In the genomic region with DNA sequence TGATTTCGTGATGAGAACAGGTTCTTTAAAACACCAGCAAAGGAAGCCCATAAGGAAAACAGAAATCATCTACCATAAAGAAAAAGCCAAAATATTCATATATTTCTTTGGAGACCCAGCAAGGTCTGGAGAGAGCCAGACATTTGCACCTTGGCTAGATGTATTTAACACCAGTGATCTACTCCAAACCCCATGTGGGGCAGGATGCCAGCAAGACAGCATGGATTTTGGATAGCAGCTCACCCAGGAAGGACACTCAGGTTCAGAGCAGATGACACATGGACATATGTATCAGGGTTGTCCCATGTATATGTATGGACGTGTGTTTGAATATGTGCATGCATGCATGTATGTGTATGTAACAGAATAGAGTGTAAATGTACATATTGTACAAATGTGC, we compare ENCODE assay signal across 22 cellular contexts.
DNase-seq lines count a peak whose midpoint lies in the region; ATAC-seq and TF ChIP-seq lines count a peak whose summit lies in the region.
"Had no signal": no experiment of that assay in that cellular context is flagged by ENCODE, and none has a peak within 500 bp of the region (broad histone marks: within the 10 kb centered on the region; RNA-seq: fewer than 3 reads in every experiment).

No MANE protein-coding gene starts in this region.

- DNase-seq in NCI-H526 (lab: John Stamatoyannopoulos, UW) = peak; percentile 81 to 86
- DNase-seq in NCI-H526 treated with DMSO at 0.1 percent for 48 hours (lab: John Stamatoyannopoulos, UW) = no peak
- DNase-seq in cerebellum (ENCODE audit: low spot score) = peak; percentile 77
- DNase-seq in foreskin keratinocyte = no peak
- no peak for DNase-seq in GM23338 (ENCODE audit: low spot score)
- DNase-seq in NAMALWA (ENCODE audit: low spot score) = no peak
- no peak for DNase-seq in upper lobe of left lung
- DNase-seq: 8988T; ACHN; AML-193; BE2C; CD4-positive, alpha-beta T cell; CD8-positive, alpha-beta memory T cell; DMS79; EL; GF-D8; H7; HCEC 1CT had no signal

- H3K4me3 ChIP-seq in GM23338 (no peak overlapping the region), upper lobe of left lung (no peak overlapping the region)
- H3K4me3 ChIP-seq: A549; BLaER1 treated with 17β-estradiol and CSF1 and Interleukin-3, amounts not matched to agents 10 nM and 100 nM had no signal

- H3F3A ChIP-seq in GM23338 (replicated peaks; ENCODE audit: low read depth) = no peaks in the 10 kb centered on the region

- H3K36me3 ChIP-seq in GM23338 (ENCODE audit: insufficient read depth) = no peaks in the 10 kb centered on the region
- H3K36me3 ChIP-seq in upper lobe of left lung = no peaks in the 10 kb centered on the region
- H3K36me3 ChIP-seq: BE2C; BLaER1 treated with 17β-estradiol and CSF1 and Interleukin-3, amounts not matched to agents 10 nM and 100 nM had no signal

- 0 out of 2 replicates have a peak, but pooled peaks cover 5% of the 10 kb centered on the region for H3K9me2 ChIP-seq in GM23338 (ENCODE audit: insufficient read depth)

- H3K4me3 Mint-ChIP-seq in brain (no peak overlapping the region), GM23338 (no peak overlapping the region)
- H3K4me3 Mint-ChIP-seq: CD14-positive monocyte; CD4-positive, alpha-beta T cell; CD8-positive, alpha-beta memory T cell had no signal

- TF ChIP-seq EP300 in upper lobe of left lung (IDR thresholded peaks at IDR 0.05) = no peak

- H3K27me3 ChIP-seq in foreskin keratinocyte (no peaks in the 10 kb centered on the region), GM23338 (ENCODE audit: insufficient read depth) (no peaks in the 10 kb centered on the region), upper lobe of left lung (no peaks in the 10 kb centered on the region)
- H3K27me3 ChIP-seq: BE2C; BLaER1 treated with 17β-estradiol and CSF1 and Interleukin-3, amounts not matched to agents 10 nM and 100 nM had no signal

- no peaks in the 10 kb centered on the region for H3K9me3 ChIP-seq in upper lobe of left lung
- H3K9me3 ChIP-seq: A549; BE2C; BLaER1 treated with 17β-estradiol and CSF1 and Interleukin-3, amounts not matched to agents 10 nM and 100 nM had no signal

- peaks cover 24% of the 10 kb centered on the region for H3K4me1 ChIP-seq in foreskin keratinocyte
- no peaks in the 10 kb centered on the region for H3K4me1 ChIP-seq in GM23338 (ENCODE audit: insufficient read depth)
- H3K4me1 ChIP-seq in upper lobe of left lung = no peaks in the 10 kb centered on the region
- H3K4me1 ChIP-seq: A549, BE2C had no signal

- peak overlapping the region; percentile 98 for H3K27ac ChIP-seq in foreskin keratinocyte
- H3K27ac ChIP-seq in GM23338 (ENCODE audit: low read depth) = no peak overlapping the region
- H3K27ac ChIP-seq in upper lobe of left lung = no peak overlapping the region
- H3K27ac ChIP-seq: A549; BLaER1 treated with 17β-estradiol and CSF1 and Interleukin-3, amounts not matched to agents 10 nM and 100 nM had no signal

- WGBS in upper lobe of left lung, 2 donors = 71% methylated on average over 2 of the region's 2 CpGs

- peaks cover 0 to 4% (median 0%) of the 10 kb centered on the region in 5 experiments for H3K9me3 Mint-ChIP-seq in brain
- no peaks in the 10 kb centered on the region; the same call in 2 of the 3 replicates for H3K9me3 Mint-ChIP-seq in GM23338
- H3K9me3 Mint-ChIP-seq: CD4-positive, alpha-beta T cell; CD8-positive, alpha-beta memory T cell had no signal

- H4K20me1 ChIP-seq in GM23338 (replicated peaks; ENCODE audit: insufficient read depth) = no peaks in the 10 kb centered on the region
- H4K20me1 ChIP-seq: BLaER1 treated with 17β-estradiol and CSF1 and Interleukin-3, amounts not matched to agents 10 nM and 100 nM had no signal

- ATAC-seq in foreskin keratinocyte (no peak), GM23338 (no peak), upper lobe of left lung (ENCODE audit: low FRiP score in 2 of 2) (no peak)
- ATAC-seq: A549 had no signal

- TF ChIP-seq POLR2A in upper lobe of left lung (IDR thresholded peaks at IDR 0.05) = no peak

- H3K27me3 Mint-ChIP-seq in brain (peaks cover 5% of the 10 kb centered on the region), GM23338 (ENCODE audit: insufficient read depth, low read depth, poor library complexity) (peaks cover 2% of the 10 kb centered on the region)

- peak overlapping the region in 3 of 5 experiments; percentile 15 to 93 (median 29) for H3K27ac Mint-ChIP-seq in brain
- H3K27ac Mint-ChIP-seq in GM23338 = no peak overlapping the region
- H3K27ac Mint-ChIP-seq: CD14-positive monocyte; CD4-positive, alpha-beta T cell; CD8-positive, alpha-beta memory T cell had no signal

- H3K4me2 ChIP-seq in GM23338 = no peak overlapping the region
- H3K4me2 ChIP-seq: A549; BLaER1 treated with 17β-estradiol and CSF1 and Interleukin-3, amounts not matched to agents 10 nM and 100 nM had no signal

- no peak overlapping the region for H2AFZ ChIP-seq in GM23338

- H3K79me2 ChIP-seq in GM23338 (replicated peaks; ENCODE audit: insufficient read depth) = no peaks in the 10 kb centered on the region

- peaks cover 41% of the 10 kb centered on the region for H3K4me1 Mint-ChIP-seq in brain
- H3K4me1 Mint-ChIP-seq in GM23338 = no peaks in the 10 kb centered on the region; the same call in 2 of the 3 replicates
- H3K4me1 Mint-ChIP-seq: CD14-positive monocyte; CD8-positive, alpha-beta memory T cell had no signal

- TF ChIP-seq CTCF in brain (conservative IDR thresholded peaks at IDR 0.05) (no peak), foreskin keratinocyte (conservative IDR thresholded peaks at IDR 0.05) (no peak), GM23338 (conservative IDR thresholded peaks at IDR 0.05; ENCODE audit: low read depth in 2 of 2) (no peak), upper lobe of left lung (IDR thresholded peaks at IDR 0.05) (no peak)

- H3K36me3 Mint-ChIP-seq in brain = no peaks in the 10 kb centered on the region
- no peaks in the 10 kb centered on the region for H3K36me3 Mint-ChIP-seq in GM23338 (ENCODE audit: low read depth)
- H3K36me3 Mint-ChIP-seq: CD14-positive monocyte; CD8-positive, alpha-beta memory T cell had no signal

TF ChIP-seq in GM23338, 12 proteins besides CTCF, POLR2A, EP300 and RAD21 (continues in another document):
- TF ChIP-seq, protein P1, sequence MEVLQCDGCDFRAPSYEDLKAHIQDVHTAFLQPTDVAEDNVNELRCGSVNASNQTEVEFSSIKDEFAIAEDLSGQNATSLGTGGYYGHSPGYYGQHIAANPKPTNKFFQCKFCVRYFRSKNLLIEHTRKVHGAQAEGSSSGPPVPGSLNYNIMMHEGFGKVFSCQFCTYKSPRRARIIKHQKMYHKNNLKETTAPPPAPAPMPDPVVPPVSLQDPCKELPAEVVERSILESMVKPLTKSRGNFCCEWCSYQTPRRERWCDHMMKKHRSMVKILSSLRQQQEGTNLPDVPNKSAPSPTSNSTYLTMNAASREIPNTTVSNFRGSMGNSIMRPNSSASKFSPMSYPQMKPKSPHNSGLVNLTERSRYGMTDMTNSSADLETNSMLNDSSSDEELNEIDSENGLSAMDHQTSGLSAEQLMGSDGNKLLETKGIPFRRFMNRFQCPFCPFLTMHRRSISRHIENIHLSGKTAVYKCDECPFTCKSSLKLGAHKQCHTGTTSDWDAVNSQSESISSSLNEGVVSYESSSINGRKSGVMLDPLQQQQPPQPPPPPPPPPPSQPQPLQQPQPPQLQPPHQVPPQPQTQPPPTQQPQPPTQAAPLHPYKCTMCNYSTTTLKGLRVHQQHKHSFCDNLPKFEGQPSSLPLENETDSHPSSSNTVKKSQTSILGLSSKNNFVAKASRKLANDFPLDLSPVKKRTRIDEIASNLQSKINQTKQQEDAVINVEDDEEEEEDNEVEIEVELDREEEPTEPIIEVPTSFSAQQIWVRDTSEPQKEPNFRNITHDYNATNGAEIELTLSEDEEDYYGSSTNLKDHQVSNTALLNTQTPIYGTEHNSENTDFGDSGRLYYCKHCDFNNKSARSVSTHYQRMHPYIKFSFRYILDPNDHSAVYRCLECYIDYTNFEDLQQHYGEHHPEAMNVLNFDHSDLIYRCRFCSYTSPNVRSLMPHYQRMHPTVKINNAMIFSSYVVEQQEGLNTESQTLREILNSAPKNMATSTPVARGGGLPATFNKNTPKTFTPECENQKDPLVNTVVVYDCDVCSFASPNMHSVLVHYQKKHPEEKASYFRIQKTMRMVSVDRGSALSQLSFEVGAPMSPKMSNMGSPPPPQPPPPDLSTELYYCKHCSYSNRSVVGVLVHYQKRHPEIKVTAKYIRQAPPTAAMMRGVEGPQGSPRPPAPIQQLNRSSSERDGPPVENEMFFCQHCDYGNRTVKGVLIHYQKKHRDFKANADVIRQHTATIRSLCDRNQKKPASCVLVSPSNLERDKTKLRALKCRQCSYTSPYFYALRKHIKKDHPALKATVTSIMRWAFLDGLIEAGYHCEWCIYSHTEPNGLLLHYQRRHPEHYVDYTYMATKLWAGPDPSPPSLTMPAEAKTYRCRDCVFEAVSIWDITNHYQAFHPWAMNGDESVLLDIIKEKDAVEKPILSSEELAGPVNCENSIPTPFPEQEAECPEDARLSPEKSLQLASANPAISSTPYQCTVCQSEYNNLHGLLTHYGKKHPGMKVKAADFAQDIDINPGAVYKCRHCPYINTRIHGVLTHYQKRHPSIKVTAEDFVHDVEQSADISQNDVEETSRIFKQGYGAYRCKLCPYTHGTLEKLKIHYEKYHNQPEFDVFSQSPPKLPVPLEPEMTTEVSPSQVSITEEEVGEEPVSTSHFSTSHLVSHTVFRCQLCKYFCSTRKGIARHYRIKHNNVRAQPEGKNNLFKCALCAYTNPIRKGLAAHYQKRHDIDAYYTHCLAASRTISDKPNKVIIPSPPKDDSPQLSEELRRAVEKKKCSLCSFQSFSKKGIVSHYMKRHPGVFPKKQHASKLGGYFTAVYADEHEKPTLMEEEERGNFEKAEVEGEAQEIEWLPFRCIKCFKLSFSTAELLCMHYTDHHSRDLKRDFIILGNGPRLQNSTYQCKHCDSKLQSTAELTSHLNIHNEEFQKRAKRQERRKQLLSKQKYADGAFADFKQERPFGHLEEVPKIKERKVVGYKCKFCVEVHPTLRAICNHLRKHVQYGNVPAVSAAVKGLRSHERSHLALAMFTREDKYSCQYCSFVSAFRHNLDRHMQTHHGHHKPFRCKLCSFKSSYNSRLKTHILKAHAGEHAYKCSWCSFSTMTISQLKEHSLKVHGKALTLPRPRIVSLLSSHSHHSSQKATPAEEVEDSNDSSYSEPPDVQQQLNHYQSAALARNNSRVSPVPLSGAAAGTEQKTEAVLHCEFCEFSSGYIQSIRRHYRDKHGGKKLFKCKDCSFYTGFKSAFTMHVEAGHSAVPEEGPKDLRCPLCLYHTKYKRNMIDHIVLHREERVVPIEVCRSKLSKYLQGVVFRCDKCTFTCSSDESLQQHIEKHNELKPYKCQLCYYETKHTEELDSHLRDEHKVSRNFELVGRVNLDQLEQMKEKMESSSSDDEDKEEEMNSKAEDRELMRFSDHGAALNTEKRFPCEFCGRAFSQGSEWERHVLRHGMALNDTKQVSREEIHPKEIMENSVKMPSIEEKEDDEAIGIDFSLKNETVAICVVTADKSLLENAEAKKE (CRISPR knock-in tag; IDR thresholded peaks at IDR 0.05) = no peak
- no peak for TF ChIP-seq JUNB (IDR thresholded peaks at IDR 0.05; ENCODE audit: unreplicated experiment)

Comparison
In these comparisons a context has a peak if more than half of its experiments do, and no peak if none do; other contexts are left out.
1. DNase-seq: peak in NCI-H526 (2 of 2) and cerebellum (single experiment); none in NCI-H526 treated with DMSO at 0.1 percent for 48 hours (single experiment), foreskin keratinocyte (0 of 2), GM23338 (single experiment), NAMALWA (single experiment) and upper lobe of left lung (0 of 2).